In genomic region chr14:49598479-49599301, GRCh38 we compare ENCODE assay signal across 1 cellular context.
TF ChIP-seq lines count a peak whose summit lies in the region.

A gene with protein sequence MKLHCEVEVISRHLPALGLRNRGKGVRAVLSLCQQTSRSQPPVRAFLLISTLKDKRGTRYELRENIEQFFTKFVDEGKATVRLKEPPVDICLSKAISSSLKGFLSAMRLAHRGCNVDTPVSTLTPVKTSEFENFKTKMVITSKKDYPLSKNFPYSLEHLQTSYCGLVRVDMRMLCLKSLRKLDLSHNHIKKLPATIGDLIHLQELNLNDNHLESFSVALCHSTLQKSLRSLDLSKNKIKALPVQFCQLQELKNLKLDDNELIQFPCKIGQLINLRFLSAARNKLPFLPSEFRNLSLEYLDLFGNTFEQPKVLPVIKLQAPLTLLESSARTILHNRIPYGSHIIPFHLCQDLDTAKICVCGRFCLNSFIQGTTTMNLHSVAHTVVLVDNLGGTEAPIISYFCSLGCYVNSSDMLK (plus strand): TSS chr14:49598940. CDS start chr14:49599021, 81 bp downstream.

TF ChIP-seq in H1, 55 proteins besides CTCF, POLR2A, EP300 and RAD21 (continued from another document):
- TF ChIP-seq CHD7 (IDR thresholded peaks at IDR 0.05; ENCODE audit: insufficient replicate concordance, low read length) (no peak), KDM1A (IDR thresholded peaks at IDR 0.05; ENCODE audit: borderline replicate concordance, low read length) (no peak), EZH2 (IDR thresholded peaks at IDR 0.05; ENCODE audit: low read depth, low read length, severe bottlenecking) (no peak), FOSL1 (IDR thresholded peaks at IDR 0.05; ENCODE audit: insufficient read depth, low read depth, low read length) (no peak), EGR1 (IDR thresholded peaks at IDR 0.05; ENCODE audit: borderline replicate concordance, low read depth, low read length) (no peak), CTBP2 (IDR thresholded peaks at IDR 0.05; ENCODE audit: borderline replicate concordance, insufficient read depth, insufficient read length, low read length) (no peak), CBX5 (IDR thresholded peaks at IDR 0.05; ENCODE audit: low read depth, low read length) (no peak), CEBPB (IDR thresholded peaks at IDR 0.05; ENCODE audit: low read depth, low read length) (no peak), CREB1 (IDR thresholded peaks at IDR 0.05) (peak; percentile 58), HDAC2 (IDR thresholded peaks at IDR 0.05; ENCODE audit: borderline replicate concordance in 1 of 2, low read depth in 2 of 2, low read length in 2 of 2) (no peak; a peak in 1 of 4 replicates), USF2 (IDR thresholded peaks at IDR 0.05; ENCODE audit: low read length) (no peak), TBP (IDR thresholded peaks at IDR 0.05; ENCODE audit: low read depth, low read length) (peak; percentile 80), JUND (IDR thresholded peaks at IDR 0.05; ENCODE audit: low read length) (no peak), SP2 (IDR thresholded peaks at IDR 0.05; ENCODE audit: low read length) (no peak), MAFK (IDR thresholded peaks at IDR 0.05; ENCODE audit: low read depth, low read length) (no peak), SRF (IDR thresholded peaks at IDR 0.05; ENCODE audit: low read depth, low read length) (no peak), BCL11A (IDR thresholded peaks at IDR 0.05; ENCODE audit: low read depth in 2 of 2, low read length in 2 of 2) (no peak), CHD1 (IDR thresholded peaks at IDR 0.05; ENCODE audit: low read depth, low read length) (no peak; the same call in 1 of the 2 replicates), RBBP5 (IDR thresholded peaks at IDR 0.05; ENCODE audit: borderline replicate concordance, low read depth, low read length) (peak; percentile 98), KDM5A (IDR thresholded peaks at IDR 0.05; ENCODE audit: low read length) (no peak), HDAC6 (IDR thresholded peaks at IDR 0.05; ENCODE audit: low read depth, low read length) (no peak), SUZ12 (IDR thresholded peaks at IDR 0.05; ENCODE audit: low read length) (no peak), MAX (IDR thresholded peaks at IDR 0.05) (no peak), JUN (IDR thresholded peaks at IDR 0.05; ENCODE audit: low read depth, low read length) (no peak), BACH1 (IDR thresholded peaks at IDR 0.05; ENCODE audit: low read length) (no peak), TAF1 (IDR thresholded peaks at IDR 0.05; ENCODE audit: low read depth, low read length) (peak; percentile 97), ASH2L (IDR thresholded peaks at IDR 0.05; ENCODE audit: low read length) (peak; percentile 98), GABPA (IDR thresholded peaks at IDR 0.05; ENCODE audit: borderline replicate concordance, insufficient read depth, low read length) (no peak), RFX5 (IDR thresholded peaks at IDR 0.05; ENCODE audit: borderline replicate concordance, low read depth, low read length) (no peak), RXRA (IDR thresholded peaks at IDR 0.05; ENCODE audit: insufficient read depth, low read depth, low read length) (no peak), TEAD4 (IDR thresholded peaks at IDR 0.05; ENCODE audit: low read depth, low read length) (0 out of 2 replicates have a peak, but pooled peaks have one; percentile 2), SP4 (IDR thresholded peaks at IDR 0.05; ENCODE audit: low read length) (peak; percentile 97), RNF2 (IDR thresholded peaks at IDR 0.05; ENCODE audit: borderline replicate concordance, low read depth, low read length, missing control alignments, poor library complexity, severe bottlenecking) (no peak), POLR2AphosphoS5 (IDR thresholded peaks at IDR 0.05; ENCODE audit: low read depth, low read length) (peak; percentile 93), TCF12 (IDR thresholded peaks at IDR 0.05; ENCODE audit: low read depth, low read length) (0 out of 2 replicates have a peak, but pooled peaks have one; percentile 24), CBX8 (IDR thresholded peaks at IDR 0.05; ENCODE audit: borderline replicate concordance, low read depth, low read length) (no peak), CHD2 (IDR thresholded peaks at IDR 0.05; ENCODE audit: low read length) (peak; percentile 78), SP1 (IDR thresholded peaks at IDR 0.05; ENCODE audit: low read depth, low read length) (no peak), ZNF274 (IDR thresholded peaks at IDR 0.05; ENCODE audit: borderline replicate concordance, extremely low read depth, low read length) (no peak), SAP30 (IDR thresholded peaks at IDR 0.05; ENCODE audit: insufficient read depth, insufficient replicate concordance, low read length) (peak; percentile 73), NRF1 (IDR thresholded peaks at IDR 0.05; ENCODE audit: low read depth, low read length) (no peak), POU5F1 (IDR thresholded peaks at IDR 0.05; ENCODE audit: low read depth, low read length) (no peak), SIRT6 (IDR thresholded peaks at IDR 0.05; ENCODE audit: low read length) (no peak), TAF7 (optimal IDR thresholded peaks at IDR 0.05; ENCODE audit: borderline replicate concordance, low read depth, low read length) (peak; percentile 87), GTF2F1 (IDR thresholded peaks at IDR 0.05; ENCODE audit: borderline replicate concordance, low read depth, low read length) (no peak), BRCA1 (IDR thresholded peaks at IDR 0.05; ENCODE audit: low read depth, low read length) (peak; percentile 47; the same call in 1 of the 2 replicates), KDM4A (IDR thresholded peaks at IDR 0.05; ENCODE audit: low read depth, low read length, severe bottlenecking) (no peak), PHF8 (conservative IDR thresholded peaks at IDR 0.05; ENCODE audit: low read depth, low read length) (peak; percentile 89), SIN3A (conservative IDR thresholded peaks at IDR 0.05 in 1 of 2, IDR thresholded peaks at IDR 0.05 in 1 of 2; ENCODE audit: low read depth in 1 of 2, low read length in 2 of 2) (peak in 1 of 2 experiments; percentile 5; a peak in 2 of 4 replicates)
- TF ChIP-seq, protein P1, sequence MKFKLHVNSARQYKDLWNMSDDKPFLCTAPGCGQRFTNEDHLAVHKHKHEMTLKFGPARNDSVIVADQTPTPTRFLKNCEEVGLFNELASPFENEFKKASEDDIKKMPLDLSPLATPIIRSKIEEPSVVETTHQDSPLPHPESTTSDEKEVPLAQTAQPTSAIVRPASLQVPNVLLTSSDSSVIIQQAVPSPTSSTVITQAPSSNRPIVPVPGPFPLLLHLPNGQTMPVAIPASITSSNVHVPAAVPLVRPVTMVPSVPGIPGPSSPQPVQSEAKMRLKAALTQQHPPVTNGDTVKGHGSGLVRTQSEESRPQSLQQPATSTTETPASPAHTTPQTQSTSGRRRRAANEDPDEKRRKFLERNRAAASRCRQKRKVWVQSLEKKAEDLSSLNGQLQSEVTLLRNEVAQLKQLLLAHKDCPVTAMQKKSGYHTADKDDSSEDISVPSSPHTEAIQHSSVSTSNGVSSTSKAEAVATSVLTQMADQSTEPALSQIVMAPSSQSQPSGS (IDR thresholded peaks at IDR 0.05; ENCODE audit: low read length), result no peak
- TF ChIP-seq, protein P2, sequence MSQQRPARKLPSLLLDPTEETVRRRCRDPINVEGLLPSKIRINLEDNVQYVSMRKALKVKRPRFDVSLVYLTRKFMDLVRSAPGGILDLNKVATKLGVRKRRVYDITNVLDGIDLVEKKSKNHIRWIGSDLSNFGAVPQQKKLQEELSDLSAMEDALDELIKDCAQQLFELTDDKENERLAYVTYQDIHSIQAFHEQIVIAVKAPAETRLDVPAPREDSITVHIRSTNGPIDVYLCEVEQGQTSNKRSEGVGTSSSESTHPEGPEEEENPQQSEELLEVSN (IDR thresholded peaks at IDR 0.05), result peak; percentile 90
- TF ChIP-seq, protein P3, sequence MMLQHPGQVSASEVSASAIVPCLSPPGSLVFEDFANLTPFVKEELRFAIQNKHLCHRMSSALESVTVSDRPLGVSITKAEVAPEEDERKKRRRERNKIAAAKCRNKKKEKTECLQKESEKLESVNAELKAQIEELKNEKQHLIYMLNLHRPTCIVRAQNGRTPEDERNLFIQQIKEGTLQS (IDR thresholded peaks at IDR 0.05; ENCODE audit: insufficient read depth, low read depth, low read length), result no peak
